Comparison of ENCODE assay signal across 1 cellular context in genomic region chr10:101558671-101559595, GRCh38.
TF ChIP-seq lines count a peak whose summit lies in the region.

No MANE protein-coding gene starts in this region.

TF ChIP-seq in SK-N-SH treated with all-trans-retinoic acid at 6 μM for 48 hours, 23 proteins besides CTCF, POLR2A, EP300 and RAD21 (continued from another document):
- TF ChIP-seq CREB5 (CRISPR knock-in tag; IDR thresholded peaks at IDR 0.05; ENCODE audit: low read depth) (no peak), CSDC2 (CRISPR knock-in tag; IDR thresholded peaks at IDR 0.05) (no peak), ISL1 (CRISPR knock-in tag; IDR thresholded peaks at IDR 0.05) (peak; percentile 88), RARB (CRISPR knock-in tag; IDR thresholded peaks at IDR 0.05) (no peak), OSR1 (CRISPR knock-in tag; IDR thresholded peaks at IDR 0.05) (no peak), ZFP3 (CRISPR knock-in tag; IDR thresholded peaks at IDR 0.05) (no peak), ZC3H10 (CRISPR knock-in tag; IDR thresholded peaks at IDR 0.05) (no peak), PATZ1 (CRISPR knock-in tag; IDR thresholded peaks at IDR 0.05; ENCODE audit: borderline replicate concordance) (no peak), ZNF8 (CRISPR knock-in tag; IDR thresholded peaks at IDR 0.05) (no peak), SNAI2 (CRISPR knock-in tag; IDR thresholded peaks at IDR 0.05) (no peak), ZFP30 (CRISPR knock-in tag; IDR thresholded peaks at IDR 0.05) (no peak)
